ENCODE assay signal across 13 cellular contexts in the genomic region with DNA sequence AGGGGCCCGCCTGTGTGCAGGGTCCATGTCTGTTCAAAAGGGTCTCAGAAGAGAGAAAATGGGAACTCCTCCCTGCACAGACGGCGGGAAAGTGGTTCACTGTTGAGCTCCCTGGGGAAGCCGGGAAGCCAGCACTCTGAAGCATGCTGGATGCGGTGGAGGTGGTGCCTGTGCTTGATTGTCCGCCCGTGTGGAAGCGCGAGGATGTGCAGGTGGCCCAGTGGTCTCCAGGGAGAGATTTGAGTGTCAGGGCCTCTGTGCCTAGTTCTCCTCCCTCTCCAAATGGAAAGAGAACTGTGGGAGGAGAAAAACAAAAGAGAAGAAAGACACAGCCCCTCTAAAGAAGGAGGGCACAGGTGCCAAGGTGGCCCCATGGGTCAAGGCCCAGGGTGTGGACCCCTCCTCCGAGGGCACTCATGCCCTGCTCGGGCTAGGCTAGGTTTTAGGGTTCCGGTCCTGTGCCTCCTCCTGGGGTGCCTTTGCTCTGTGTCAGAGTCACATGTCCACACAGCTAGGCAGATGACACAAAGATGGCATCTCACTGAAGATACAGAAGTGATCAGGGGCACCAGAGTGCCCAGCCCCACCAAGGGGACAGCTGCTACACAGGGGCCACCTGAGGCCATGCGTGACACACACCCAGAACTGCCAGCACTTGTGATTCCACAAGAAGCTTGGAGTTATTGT.
A peak's percentile ranks its signal among the peaks of the same experiment; 100 is the strongest.
DNase-seq lines count a peak whose midpoint lies in the region; TF ChIP-seq lines count a peak whose summit lies in the region.
"Had no signal": no experiment of that assay in that cellular context is flagged by ENCODE, and none has a peak within 500 bp of the region (broad histone marks: within the 10 kb centered on the region; RNA-seq: fewer than 3 reads in every experiment).

No MANE protein-coding gene starts in this region.

- peak overlapping the region in 3 of 4 donors; percentile 37 to 96 (median 95) for H3K27ac ChIP-seq in sigmoid colon
- H3K27ac ChIP-seq: body of pancreas, VCaP had no signal

- H3K27me3 ChIP-seq in sigmoid colon: no peaks in the 10 kb centered on the region
- H3K27me3 ChIP-seq: body of pancreas, stomach had no signal

- DNase-seq in NCI-H1417 (lab: John Stamatoyannopoulos, UW): peak in 2 of 3 experiments; percentile 22 to 56
- DNase-seq in NCI-H1417 treated with DMSO at 0.1 percent for 48 hours (lab: John Stamatoyannopoulos, UW): no peak
- DNase-seq in NCI-H2107 treated with DMSO at 0.1 percent for 48 hours (lab: John Stamatoyannopoulos, UW; ENCODE audit: unreplicated experiment): peak; percentile 74
- peak; percentile 21 for DNase-seq in germinal center (ENCODE audit: low spot score)
- DNase-seq in sigmoid colon: no peak
- no peak for DNase-seq in effector CD8-positive, alpha-beta T cell (lab: John Stamatoyannopoulos, UW)
- DNase-seq in hippocampal formation (lab: John Stamatoyannopoulos, UW): no peak
- DNase-seq in cerebellar cortex (ENCODE audit: low spot score): no peak
- DNase-seq: body of pancreas, foreskin melanocyte, NCI-H1930, stomach had no signal

- intact Hi-C loops in sigmoid colon (cut with DNase I): no loop called here

- WGBS in sigmoid colon, 2 donors: 73 to 89% methylated on average over 13 of the region's 13 CpGs

- TF ChIP-seq POLR2A in sigmoid colon (IDR thresholded peaks at IDR 0.05): no peak

- H3K4me3 ChIP-seq in sigmoid colon: no peak overlapping the region
- H3K4me3 ChIP-seq: body of pancreas, stomach had no signal

- peaks cover 0 to 82% (median 78%) of the 10 kb centered on the region in 4 donors for H3K4me1 ChIP-seq in sigmoid colon
- H3K4me1 ChIP-seq: body of pancreas had no signal

- TF ChIP-seq CTCF in sigmoid colon (IDR thresholded peaks at IDR 0.05): no peak

- H3K36me3 ChIP-seq in sigmoid colon: peaks cover 0 to 22% (median 5%) of the 10 kb centered on the region in 4 donors

- H3K9me3 ChIP-seq in sigmoid colon: no peaks in the 10 kb centered on the region
- H3K9me3 ChIP-seq: body of pancreas, stomach had no signal

- no peak for TF ChIP-seq EP300 in sigmoid colon (IDR thresholded peaks at IDR 0.05)

Comparison
In these comparisons a context has a peak if more than half of its experiments do, and no peak if none do; other contexts are left out.
1. DNase-seq: peak in NCI-H1417 (2 of 3), NCI-H2107 treated with DMSO at 0.1 percent for 48 hours (single experiment) and germinal center (single experiment); none in NCI-H1417 treated with DMSO at 0.1 percent for 48 hours (single experiment), sigmoid colon (single experiment), effector CD8-positive, alpha-beta T cell (single experiment), hippocampal formation (0 of 2) and cerebellar cortex (single experiment).